14 cellular contexts compared by ENCODE assay signal in genomic region chr1:234583755-234584430, GRCh38. TPM values are rescaled to one million over a fixed set of nuclear protein-coding genes. Genes with fewer than 3 reads are reported as not detected.
DNase-seq lines count a peak whose midpoint lies in the region; ATAC-seq and TF ChIP-seq lines count a peak whose summit lies in the region.
"Had no signal": no experiment of that assay in that cellular context is flagged by ENCODE, and none has a peak within 500 bp of the region (broad histone marks: within the 10 kb centered on the region; RNA-seq: fewer than 3 reads in every experiment).

No MANE protein-coding gene starts in this region.

- intact Hi-C loops in upper lobe of right lung (cut with DNase I), result no loop called here

- no peak overlapping the region for H2BK12ac ChIP-seq in neuronal stem cell (ENCODE audit: low read length)

- no peak overlapping the region for H3K27ac Mint-ChIP-seq in activated T-cell treated with anti-CD3 and anti-CD28 coated beads, Interleukin-2, amount 50 U/mL, for 24 hours

- TF ChIP-seq CTCF in gastroesophageal sphincter (IDR thresholded peaks at IDR 0.05) (no peak), upper lobe of right lung (IDR thresholded peaks at IDR 0.05) (no peak)

- no peak overlapping the region for H4K8ac ChIP-seq in neuronal stem cell (ENCODE audit: low read depth, low read length)

- H3K4me3 ChIP-seq in gastroesophageal sphincter (no peak overlapping the region), neuronal stem cell (ENCODE audit: low read length in 2 of 2) (no peak overlapping the region), upper lobe of right lung (no peak overlapping the region)
- H3K4me3 ChIP-seq: SK-N-MC, upper lobe of left lung had no signal

- peak; percentile 24 for DNase-seq in activated CD8-positive, alpha-beta memory T cell treated with anti-CD3 and anti-CD28 coated beads for 24 hours
- DNase-seq in activated CD8-positive, alpha-beta memory T cell treated with anti-CD3 and anti-CD28 coated beads, Interleukin-2, amount 50 U/mL, for 48 hours, result no peak
- DNase-seq in neuronal stem cell (ENCODE audit: low spot score) (no peak), upper lobe of right lung (no peak), SHP77 (lab: John Stamatoyannopoulos, UW) (no peak)
- no peak for DNase-seq in activated T-cell treated with anti-CD3 and anti-CD28 coated beads, Interleukin-2, amount 50 U/mL, for 24 hours
- DNase-seq: KBM-7, mesendoderm, NCI-H187 had no signal

- WGBS in gastroesophageal sphincter (ENCODE audit: low coverage in 1 of 2), 2 donors, result 50 to 68% methylated on average over 7 to 8 of the region's 9 CpGs
- no CpG with 5 or more reads among the region's 9 CpGs for WGBS in neuronal stem cell (ENCODE audit: extremely low coverage in 2 of 2, insufficient read length in 2 of 2, insufficient replicate concordance in 1 of 2), 2 donors

- H3K14ac ChIP-seq in neuronal stem cell (ENCODE audit: low read length), result no peak overlapping the region

- no peaks in the 10 kb centered on the region for H3K36me3 ChIP-seq in gastroesophageal sphincter
- H3K36me3 ChIP-seq in neuronal stem cell (replicated peaks in 1 of 2; ENCODE audit: control insufficient read depth in 2 of 2, insufficient read depth in 2 of 2, low read length in 2 of 2), result no peaks in the 10 kb centered on the region
- no peaks in the 10 kb centered on the region for H3K36me3 ChIP-seq in upper lobe of right lung
- H3K36me3 ChIP-seq: upper lobe of left lung had no signal

- H4K91ac ChIP-seq in neuronal stem cell (ENCODE audit: low read depth, low read length, poor library complexity), result no peak overlapping the region

- peak overlapping the region; percentile 72 to 86 (median 82) for H3K27ac ChIP-seq in gastroesophageal sphincter
- H3K27ac ChIP-seq in neuronal stem cell (replicated peaks; ENCODE audit: low read length), result no peak overlapping the region
- no peak overlapping the region for H3K27ac ChIP-seq in upper lobe of right lung
- H3K27ac ChIP-seq: SK-N-MC had no signal

- H3K23ac ChIP-seq in neuronal stem cell (ENCODE audit: low read depth, low read length, poor library complexity), result no peak overlapping the region

- H2BK5ac ChIP-seq in neuronal stem cell (ENCODE audit: low read length), result no peak overlapping the region

- no peak overlapping the region for H2AK5ac ChIP-seq in neuronal stem cell (ENCODE audit: low read depth, low read length)

- H3K4me3 Mint-ChIP-seq in activated T-cell treated with anti-CD3 and anti-CD28 coated beads, Interleukin-2, amount 50 U/mL, for 24 hours, result no peak overlapping the region

- peak overlapping the region; percentile 31 for H2AFZ ChIP-seq in neuronal stem cell (ENCODE audit: low read length)

- H3K4me1 ChIP-seq in gastroesophageal sphincter (peaks cover 16 to 61% (median 26%) of the 10 kb centered on the region in 3 donors), neuronal stem cell (ENCODE audit: control insufficient read depth in 2 of 2, insufficient read depth in 1 of 2, low read depth in 1 of 2, low read length in 2 of 2) (peaks cover 1 to 8% of the 10 kb centered on the region in 2 donors), upper lobe of right lung (peaks cover 9% of the 10 kb centered on the region)

- H3K4me2 ChIP-seq in neuronal stem cell (ENCODE audit: insufficient read depth, low read length, poor library complexity, severe bottlenecking), result no peak overlapping the region

- no peaks in the 10 kb centered on the region for H3K9me3 Mint-ChIP-seq in activated T-cell treated with anti-CD3 and anti-CD28 coated beads, Interleukin-2, amount 50 U/mL, for 24 hours

- H3K36me3 Mint-ChIP-seq in activated T-cell treated with anti-CD3 and anti-CD28 coated beads, Interleukin-2, amount 50 U/mL, for 24 hours (ENCODE audit: low read depth), result no peaks in the 10 kb centered on the region

- peaks cover 2% of the 10 kb centered on the region for H3K27me3 Mint-ChIP-seq in activated T-cell treated with anti-CD3 and anti-CD28 coated beads, Interleukin-2, amount 50 U/mL, for 24 hours

- no peaks in the 10 kb centered on the region for H3K79me1 ChIP-seq in neuronal stem cell (ENCODE audit: low read depth, low read length)

- no peak overlapping the region for H3K9ac ChIP-seq in neuronal stem cell (ENCODE audit: low read depth, low read length, poor library complexity)

- no peak overlapping the region for H2BK15ac ChIP-seq in neuronal stem cell (ENCODE audit: low read length)

- no peak for TF ChIP-seq EP300 in gastroesophageal sphincter (IDR thresholded peaks at IDR 0.05)

- no peaks in the 10 kb centered on the region for H3K4me1 Mint-ChIP-seq in activated T-cell treated with anti-CD3 and anti-CD28 coated beads, Interleukin-2, amount 50 U/mL, for 24 hours (ENCODE audit: low read depth)

- no peak overlapping the region for H3K4ac ChIP-seq in neuronal stem cell (ENCODE audit: low read length)

- H3K27me3 ChIP-seq in gastroesophageal sphincter (no peaks in the 10 kb centered on the region), neuronal stem cell (ENCODE audit: control insufficient read depth in 3 of 3, insufficient read depth in 3 of 3, low read depth in 1 of 3, low read length in 3 of 3) (no peaks in the 10 kb centered on the region), upper lobe of right lung (no peaks in the 10 kb centered on the region)
- H3K27me3 ChIP-seq: upper lobe of left lung had no signal

- peak; percentile 59 for ATAC-seq in gastroesophageal sphincter
- ATAC-seq in upper lobe of right lung, result peak; percentile 56
- no peak for ATAC-seq in GM18517 (IDR thresholded peaks at IDR 0.05; ENCODE audit: unreplicated experiment)
- ATAC-seq: activated CD4-positive, CD25-positive, alpha-beta regulatory T cell treated with anti-CD3 and anti-CD28 coated beads, Interleukin-2, amount 50 U/mL, for 24 hours had no signal

- no peaks in the 10 kb centered on the region for H3K9me3 ChIP-seq in gastroesophageal sphincter
- peaks cover 0 to 2% of the 10 kb centered on the region in 2 donors for H3K9me3 ChIP-seq in neuronal stem cell (replicated peaks in 1 of 2; ENCODE audit: control insufficient read depth in 2 of 2, insufficient read depth in 1 of 2, low read depth in 1 of 2, low read length in 2 of 2)
- no peaks in the 10 kb centered on the region for H3K9me3 ChIP-seq in upper lobe of right lung
- H3K9me3 ChIP-seq: upper lobe of left lung had no signal

- no peak overlapping the region for H3K18ac ChIP-seq in neuronal stem cell (ENCODE audit: low read length)

- TF ChIP-seq POLR2A in gastroesophageal sphincter (IDR thresholded peaks at IDR 0.05), result no peak

- H2BK120ac ChIP-seq in neuronal stem cell (ENCODE audit: low read depth, low read length), result no peak overlapping the region

RNA-seq across cellular contexts. Expression of gene IRF2BP2, which starts 26.1 kb away (rescaled TPM):
- 100 to 1,000 TPM in 3 of 4 donors, 10 to 100 TPM in 1; 70.1 to 107 (median 104) TPM for total RNA-seq in gastroesophageal sphincter
- polyA plus RNA-seq in neuronal stem cell (2013, experiment 1 of 2), result 28.8 TPM
- 29.3 TPM for polyA plus RNA-seq in neuronal stem cell (2013, experiment 2 of 2)
- 161 TPM for total RNA-seq in upper lobe of right lung

Comparison
In these comparisons a context has a peak if more than half of its experiments do, and no peak if none do; other contexts are left out.
1. H3K27ac ChIP-seq: peak in gastroesophageal sphincter (4 of 4); none in neuronal stem cell (single experiment) and upper lobe of right lung (single experiment).